Comparison of ENCODE assay signal across 8 cellular contexts in the genomic region with DNA sequence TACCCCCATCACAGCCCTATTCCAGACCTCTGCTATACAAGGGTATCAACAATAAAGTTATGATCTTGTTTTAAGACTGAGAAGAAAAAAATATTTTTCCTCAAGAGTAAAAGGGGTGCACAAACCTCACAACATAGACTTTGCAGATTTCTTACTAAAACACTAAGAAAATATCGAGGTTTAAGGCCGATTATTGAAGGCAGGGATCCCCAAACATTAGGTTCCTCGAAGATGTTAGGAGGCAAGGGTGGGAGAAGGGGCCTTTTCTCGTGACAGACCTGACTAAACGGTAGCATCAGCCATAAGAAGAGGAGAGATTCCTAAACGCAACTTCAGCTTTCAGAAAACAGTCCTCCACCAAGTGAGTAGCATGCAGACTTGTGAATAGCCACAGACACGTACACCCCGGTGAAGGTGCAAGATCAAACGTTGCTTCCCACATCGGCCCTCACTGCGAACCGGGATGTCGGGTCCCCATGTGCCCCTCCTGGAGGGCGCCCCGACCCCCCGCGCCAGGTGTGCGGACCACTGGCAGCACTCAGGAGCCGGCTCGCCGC. TPM values are rescaled to one million over a fixed set of nuclear protein-coding genes. Genes with fewer than 3 reads are reported as not detected.
DNase-seq lines count a peak whose midpoint lies in the region; ATAC-seq, FAIRE-seq and TF ChIP-seq lines count a peak whose summit lies in the region.

No MANE protein-coding gene starts in this region.

- intact Hi-C loops in Panc1 (cut with micrococcal nuclease; ENCODE audit: unreplicated experiment) (no loop called here), body of pancreas (cut with DNase I) (no loop called here)

- H3K27me3 ChIP-seq in Panc1 (ENCODE audit: control insufficient read depth, insufficient read depth, low read length) (no peaks in the 10 kb centered on the region), body of pancreas (no peaks in the 10 kb centered on the region), small intestine (ENCODE audit: control insufficient read depth in 2 of 2, insufficient read depth in 2 of 2, low read length in 2 of 2) (no peaks in the 10 kb centered on the region)

- BruUV-seq in Panc1 (replicated peaks; lab: Mats Ljungman, UMichigan): no TSS peak

- WGBS in body of pancreas, 2 donors: 0 to 1% methylated on average over 11 to 21 of the region's 21 CpGs
- WGBS in small intestine, 3 donors: 0 to 2% (median 1%) methylated on average over 18 to 21 of the region's 21 CpGs

- ATAC-seq in HG03045 (IDR thresholded peaks at IDR 0.05; ENCODE audit: unreplicated experiment) (peak; percentile 29), Panc1 (peak; percentile 47), body of pancreas (peak; percentile 43)

- H3K4me3 ChIP-seq in Panc1 (ENCODE audit: low read depth in 2 of 2, low read length in 2 of 2): peak overlapping the region; percentile 76 to 85
- peak overlapping the region in 1 of 2 donors; percentile 67 for H3K4me3 ChIP-seq in body of pancreas
- peak overlapping the region; percentile 68 to 72 for H3K4me3 ChIP-seq in small intestine (ENCODE audit: low read depth in 1 of 2, low read length in 2 of 2)

- in situ Hi-C loops in Panc1 (cut with HindIII; ENCODE audit: low pct_unique_long_range_greater_than_20kb, low sequenced_read_pairs): no loop called here

- no peak for TF ChIP-seq POLR2A in body of pancreas (IDR thresholded peaks at IDR 0.05)

- CTCF ChIA-PET in Panc1 (lab: Charles Lee): no interaction called here

- H3K36me3 ChIP-seq in Panc1 (ENCODE audit: control insufficient read depth, insufficient read depth, low read length): no peaks in the 10 kb centered on the region; the same call in 1 of the 2 replicates
- H3K36me3 ChIP-seq in body of pancreas (replicated peaks in 1 of 2; ENCODE audit: insufficient read depth in 1 of 2, low read depth in 2 of 2): no peaks in the 10 kb centered on the region
- no peaks in the 10 kb centered on the region for H3K36me3 ChIP-seq in small intestine (ENCODE audit: control insufficient read depth in 2 of 2, insufficient read depth in 2 of 2, low read length in 2 of 2)

- H3K4me1 ChIP-seq in Panc1 (ENCODE audit: control insufficient read depth, insufficient read depth, low read length) (peaks cover 12% of the 10 kb centered on the region), body of pancreas (peaks cover 19% of the 10 kb centered on the region), small intestine (ENCODE audit: control insufficient read depth in 2 of 2, insufficient read depth in 1 of 2, low read depth in 1 of 2, low read length in 1 of 2) (peaks cover 3 to 6% of the 10 kb centered on the region in 2 donors)

- H3K27ac ChIP-seq in Panc1 (ENCODE audit: low read length) (peak overlapping the region; percentile 89), body of pancreas (peak overlapping the region; percentile 27 to 87 (median 80)), small intestine (ENCODE audit: low read depth in 1 of 2, low read length in 1 of 2) (peak overlapping the region; percentile 85 to 94)

- POLR2A ChIA-PET in Panc1 (lab: Charles Lee): no interaction called here

- DNase-seq in stimulated activated CD4-positive, alpha-beta T cell treated with anti-CD3 and anti-CD28 coated beads, Interleukin-2, amount 100 ng/mL, for 4 hours (ENCODE audit: low read depth): peak; percentile 8
- no peak for DNase-seq in stimulated activated CD4-positive, alpha-beta T cell treated with anti-CD3 and anti-CD28 coated beads, Interleukin-15, amount 100 ng/mL, for 24 hours
- DNase-seq in Panc1 (ENCODE audit: low read depth, low spot score) (no peak), body of pancreas (peak in 1 of 4 donors; percentile 14), iris pigment epithelial cell (ENCODE audit: low read depth) (peak; percentile 41), small intestine (peak; percentile 38), SKM-1 treated with dmso at 0.1 percent for 144 hours (lab: John Stamatoyannopoulos, UW; ENCODE audit: unreplicated experiment) (no peak)

- TF ChIP-seq CTCF in Panc1 (IDR thresholded peaks at IDR 0.05) (no peak), body of pancreas (IDR thresholded peaks at IDR 0.05) (no peak)

- no peak for FAIRE-seq in small intestine (lab: Jason Lieb, UNC)

- no peaks in the 10 kb centered on the region for H3K9me3 ChIP-seq in Panc1 (ENCODE audit: control insufficient read depth, insufficient read depth, low read depth, low read length)
- H3K9me3 ChIP-seq in body of pancreas: no peaks in the 10 kb centered on the region
- H3K9me3 ChIP-seq in small intestine (ENCODE audit: control insufficient read depth, low read depth): no peaks in the 10 kb centered on the region

RNA-seq across cellular contexts. Expression of a gene that starts 0.7 kb away (rescaled TPM):
- total RNA-seq in Panc1 (2021; ENCODE audit: unreplicated experiment): 30.6 TPM
- 10.5 TPM for polyA plus RNA-seq in Panc1 (2012; ENCODE audit: insufficient read length)
- total RNA-seq in body of pancreas: 10 to 100 TPM; 12.5 to 15.6 TPM
- 1 to 10 TPM; 2.5 to 5.6 (median 3.2) TPM for polyA plus RNA-seq in small intestine

RNA-seq across cellular contexts. Expression of a gene that starts 0.8 kb away (rescaled TPM):
- total RNA-seq in Panc1 (2021; ENCODE audit: unreplicated experiment) (2.6 TPM), body of pancreas (10 to 100 TPM in 1 of 2 donors, 1 to 10 TPM in 1; 1.8 to 12.2 TPM)
- 2.4 TPM for polyA plus RNA-seq in Panc1 (2012; ENCODE audit: insufficient read length)
- polyA plus RNA-seq in small intestine: 1 to 10 TPM in 2 of 3 donors, not detected in 1; 1.6 to 2.9 TPM

Comparison
In these comparisons a context has a peak if more than half of its experiments do, and no peak if none do; other contexts are left out.
1. DNase-seq: peak in stimulated activated CD4-positive, alpha-beta T cell treated with anti-CD3 and anti-CD28 coated beads, Interleukin-2, amount 100 ng/mL, for 4 hours (single experiment), iris pigment epithelial cell (single experiment) and small intestine (single experiment); none in stimulated activated CD4-positive, alpha-beta T cell treated with anti-CD3 and anti-CD28 coated beads, Interleukin-15, amount 100 ng/mL, for 24 hours (single experiment), Panc1 (single experiment) and SKM-1 treated with dmso at 0.1 percent for 144 hours (single experiment).
2. Peak in every context shown above with its lines, with median percentiles within 50 percentile points of each other: ATAC-seq and H3K27ac ChIP-seq.